13 cellular contexts compared by ENCODE assay signal in genomic region chr13:54945978-54946377, GRCh38.
"Had no signal": no experiment of that assay in that cellular context is flagged by ENCODE, and none has a peak within 500 bp of the region (broad histone marks: within the 10 kb centered on the region; RNA-seq: fewer than 3 reads in every experiment).

No MANE protein-coding gene starts in this region.

- H3K27me3 ChIP-seq: breast epithelium, dorsolateral prefrontal cortex, neutrophil, right atrium auricular region, tibial artery, uterus had no signal

- H3K27ac ChIP-seq: breast epithelium, dorsolateral prefrontal cortex, neutrophil, right atrium auricular region, tibial artery, uterus had no signal

- ATAC-seq: naive thymus-derived CD4-positive, alpha-beta T cell had no signal

- DNase-seq: activated CD4-positive, alpha-beta T cell treated with anti-CD3 and anti-CD28 coated beads, Interleukin-2, amount 10 ng/mL, durations not matched to agents 24 days and 14 days; activated naive CD4-positive, alpha-beta T cell; aorta; dorsolateral prefrontal cortex; hippocampal formation; naive thymus-derived CD4-positive, alpha-beta T cell; posterior cingulate gyrus; small intestine; tibial artery; uterus had no signal

- H3K9me3 ChIP-seq: breast epithelium, neutrophil, right atrium auricular region, tibial artery, uterus had no signal

- H3K36me3 ChIP-seq: breast epithelium, neutrophil, right atrium auricular region, tibial artery, uterus had no signal

- H3K4me1 ChIP-seq: breast epithelium, right atrium auricular region, tibial artery, uterus had no signal

- H3K4me3 ChIP-seq: breast epithelium, dorsolateral prefrontal cortex, right atrium auricular region, tibial artery, uterus had no signal
